1 cellular context compared by ENCODE assay signal in the genomic region with DNA sequence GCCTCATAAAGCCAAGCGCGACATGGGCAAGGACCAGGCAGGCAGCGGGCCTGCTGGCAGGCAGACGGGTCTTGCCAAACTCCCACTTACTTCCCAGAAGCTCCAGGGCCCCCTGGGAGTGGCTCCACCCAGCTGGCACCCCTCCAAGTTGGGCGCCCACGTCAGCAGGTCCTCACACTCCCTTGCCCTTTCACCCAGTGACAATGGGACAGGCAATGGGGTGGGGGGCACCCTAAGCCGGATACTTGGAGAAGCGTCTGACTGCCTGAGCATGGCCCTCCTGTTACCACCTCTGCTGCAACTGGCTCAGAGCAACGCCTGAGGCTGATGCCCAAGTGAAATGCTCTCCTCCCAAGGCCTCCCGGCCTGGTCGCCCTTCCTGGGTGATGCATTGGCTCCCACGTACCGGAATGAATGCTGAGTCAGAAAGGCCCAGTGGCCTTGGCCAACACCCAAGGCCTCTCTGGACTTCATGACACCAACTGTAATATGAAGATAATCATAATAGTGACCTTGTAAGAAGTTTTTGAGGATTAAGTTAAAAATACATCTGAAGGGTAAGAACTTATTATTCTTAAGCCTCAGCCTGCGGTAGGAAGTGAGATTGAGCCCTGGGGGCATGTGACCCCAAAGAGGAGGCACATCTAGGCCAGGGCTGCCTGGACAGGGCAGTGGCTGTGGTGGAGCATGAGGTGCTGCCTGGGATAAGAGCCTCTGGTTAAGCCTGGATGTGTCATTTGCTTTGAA.
TF ChIP-seq lines count a peak whose summit lies in the region.

No MANE protein-coding gene starts in this region.

TF ChIP-seq in H1, 55 proteins besides CTCF, POLR2A, EP300 and RAD21:
- TF ChIP-seq POU5F1 (IDR thresholded peaks at IDR 0.05; ENCODE audit: low read depth, low read length), result no peak
- no peak for TF ChIP-seq JUN (IDR thresholded peaks at IDR 0.05; ENCODE audit: low read depth, low read length)
- no peak for TF ChIP-seq SP4 (IDR thresholded peaks at IDR 0.05; ENCODE audit: low read length)
